In genomic region chr4:120066182-120066524, GRCh38 we compare ENCODE assay signal across 8 cellular contexts. TPM values are rescaled to one million over a fixed set of nuclear protein-coding genes. Genes with fewer than 3 reads are reported as not detected.
A peak's percentile ranks its signal among the peaks of the same experiment; 100 is the strongest.
DNase-seq lines count a peak whose midpoint lies in the region; ATAC-seq and TF ChIP-seq lines count a peak whose summit lies in the region.

No MANE protein-coding gene starts in this region.

- peak overlapping the region; percentile 69 for H2AFZ ChIP-seq in fibroblast of lung (ENCODE audit: low read length)

- CTCF ChIA-PET in T-cell (lab: Charles Lee) = interaction anchor here in 1 of 2 donors (0.7 to 0.9 kb wide), 2 partner anchors 15 to 774 kb away, joined by 3 read pairs; no protein-coding TSS in a partner anchor

- H3K27ac Mint-ChIP-seq in T-cell = peak overlapping the region; percentile 98 to 99

- no peaks in the 10 kb centered on the region for H3K27me3 ChIP-seq in fibroblast of lung (ENCODE audit: control insufficient read depth, insufficient read depth, low read length)
- H3K27me3 ChIP-seq in skeletal muscle satellite cell (ENCODE audit: control insufficient read depth, insufficient read depth, low read length) = no peaks in the 10 kb centered on the region

- peak; percentile 56 for ATAC-seq in HG03097 (IDR thresholded peaks at IDR 0.05; ENCODE audit: low FRiP score, unreplicated experiment)
- ATAC-seq in T-cell (replicated peaks in 1 of 4) = peak in 3 of 4 experiments; percentile 43 to 50 (median 47)

- no peaks in the 10 kb centered on the region for H4K20me1 ChIP-seq in fibroblast of lung (ENCODE audit: control insufficient read depth, extremely low read depth, insufficient read depth, low read length)

- H3K4me3 ChIP-seq in fibroblast of lung (replicated peaks in 1 of 4; ENCODE audit: control extremely low read depth in 1 of 4, insufficient read depth in 1 of 4, low read depth in 3 of 4, low read length in 4 of 4) (peak overlapping the region; percentile 59 to 80 (median 78)), skeletal muscle satellite cell (ENCODE audit: low read length) (peak overlapping the region; percentile 82)

- H3K4me2 ChIP-seq in fibroblast of lung (ENCODE audit: extremely low read depth, insufficient read depth, low read length) (peak overlapping the region; percentile 75), skeletal muscle satellite cell (ENCODE audit: low read length) (peak overlapping the region; percentile 85)

- H3K4me3 Mint-ChIP-seq in T-cell = peak overlapping the region; percentile 84 to 99 (median 94)

- no peaks in the 10 kb centered on the region for H3K9me3 Mint-ChIP-seq in T-cell

- POLR2A ChIA-PET in T-cell (lab: Charles Lee) = no interaction called here

- H3K27ac ChIP-seq in fibroblast of lung (ENCODE audit: insufficient read depth, low read length) = peak overlapping the region; percentile 96

- no peaks in the 10 kb centered on the region for H3K27me3 Mint-ChIP-seq in T-cell

- H3K4me1 ChIP-seq in fibroblast of lung (ENCODE audit: control insufficient read depth, extremely low read depth, insufficient read depth, low read length) (peaks cover 8% of the 10 kb centered on the region), skeletal muscle satellite cell (ENCODE audit: control insufficient read depth, insufficient read depth, low read length) (peaks cover 53% of the 10 kb centered on the region)

- H3K79me2 ChIP-seq in fibroblast of lung (ENCODE audit: control insufficient read depth, insufficient read depth, low read length) = peaks cover 47% of the 10 kb centered on the region

- H3K9ac ChIP-seq in fibroblast of lung (ENCODE audit: insufficient read depth, low read length) = peak overlapping the region; percentile 78
- peak overlapping the region; percentile 93 for H3K9ac ChIP-seq in skeletal muscle satellite cell (ENCODE audit: low read depth, low read length)

- no peak for TF ChIP-seq CTCF in fibroblast of lung (conservative IDR thresholded peaks at IDR 0.05 in 1 of 2, IDR thresholded peaks at IDR 0.05 in 1 of 2; ENCODE audit: low read depth in 1 of 2, low read length in 2 of 2)

- H3K36me3 ChIP-seq in fibroblast of lung (ENCODE audit: control insufficient read depth, insufficient read depth, low read length) (no peaks in the 10 kb centered on the region), skeletal muscle satellite cell (ENCODE audit: insufficient read depth, low read length) (peaks cover 4% of the 10 kb centered on the region)

- peaks cover 6% of the 10 kb centered on the region for H3K36me3 Mint-ChIP-seq in T-cell

- peak; percentile 59 for DNase-seq in activated T-cell treated with anti-CD3 and anti-CD28 coated beads for 48 hours (ENCODE audit: low read depth)
- DNase-seq in activated T-cell treated with anti-CD3 and anti-CD28 coated beads for 4 hours = no peak
- peak in 25 of 34 experiments; percentile 29 to 79 (median 55) for DNase-seq in T-cell
- no peak for DNase-seq in fibroblast of lung (ENCODE audit: low read depth in 2 of 2)
- DNase-seq in NCI-H1436 treated with DMSO at 0.1 percent for 48 hours (lab: John Stamatoyannopoulos, UW) = no peak
- no peak for DNase-seq in NCI-H1417 treated with DMSO at 0.1 percent for 48 hours (lab: John Stamatoyannopoulos, UW)

- H3K9me3 ChIP-seq in fibroblast of lung (ENCODE audit: control insufficient read depth, insufficient read depth, low read depth, low read length) (no peaks in the 10 kb centered on the region), skeletal muscle satellite cell (replicated peaks; ENCODE audit: low read length) (no peaks in the 10 kb centered on the region)

- H3K4me1 Mint-ChIP-seq in T-cell = peaks cover 61 to 77% (median 63%) of the 10 kb centered on the region in 3 donors

RNA-seq across cellular contexts. Expression of gene MAD2L1, which starts 0.5 kb away (rescaled TPM):
- 10 to 100 TPM in 1 of 5 donors, 1 to 10 TPM in 4; 5.7 to 10.0 (median 8.2) TPM for total RNA-seq in T-cell
- 2.1 and 10.6 TPM in 2 replicates for total RNA-seq in fibroblast of lung
- 12.8 and 38.4 TPM in 2 replicates for polyA plus RNA-seq in fibroblast of lung
- polyA plus RNA-seq in fibroblast of lung (2012) = 16.7 and 44.3 TPM in 2 replicates
- 2.8 and 23.0 TPM in 2 replicates for polyA minus RNA-seq in fibroblast of lung (ENCODE audit: low replicate concordance)
- 27.7 and 28.4 TPM in 2 replicates for total RNA-seq in skeletal muscle satellite cell (2012; rRNA removed)

Comparison
In these comparisons a context has a peak if more than half of its experiments do, and no peak if none do; other contexts are left out.
1. DNase-seq: peak in activated T-cell treated with anti-CD3 and anti-CD28 coated beads for 48 hours (single experiment) and T-cell (25 of 34); none in activated T-cell treated with anti-CD3 and anti-CD28 coated beads for 4 hours (single experiment), fibroblast of lung (0 of 2), NCI-H1436 treated with DMSO at 0.1 percent for 48 hours (single experiment) and NCI-H1417 treated with DMSO at 0.1 percent for 48 hours (single experiment).